ENCODE assay signal across 16 cellular contexts in genomic region chr6:150567823-150568383, GRCh38. TPM values are rescaled to one million over a fixed set of nuclear protein-coding genes. Genes with fewer than 3 reads are reported as not detected.
DNase-seq lines count a peak whose midpoint lies in the region.
"Had no signal": no experiment of that assay in that cellular context is flagged by ENCODE, and none has a peak within 500 bp of the region (broad histone marks: within the 10 kb centered on the region; RNA-seq: fewer than 3 reads in every experiment).

No MANE protein-coding gene starts in this region.

- H2BK12ac ChIP-seq in neuronal stem cell (ENCODE audit: low read length), result no peak overlapping the region

- H3K79me1 ChIP-seq in neuronal stem cell (ENCODE audit: low read depth, low read length), result no peaks in the 10 kb centered on the region

- no peak overlapping the region for H3K14ac ChIP-seq in neuronal stem cell (ENCODE audit: low read length)

- H3K79me2 ChIP-seq in GM23248 (ENCODE audit: insufficient read depth), result no peaks in the 10 kb centered on the region

- no peaks in the 10 kb centered on the region for H3K9me3 ChIP-seq in GM23248 (ENCODE audit: low read depth)
- H3K9me3 ChIP-seq in neuronal stem cell (replicated peaks in 1 of 2; ENCODE audit: control insufficient read depth in 2 of 2, insufficient read depth in 1 of 2, low read depth in 1 of 2, low read length in 2 of 2), result no peaks in the 10 kb centered on the region
- H3K9me3 ChIP-seq: SK-N-SH, spleen had no signal

- H3K4me1 ChIP-seq in GM23248 (ENCODE audit: insufficient read depth), result no peaks in the 10 kb centered on the region
- H3K4me1 ChIP-seq in neuronal stem cell (ENCODE audit: control insufficient read depth in 2 of 2, insufficient read depth in 1 of 2, low read depth in 1 of 2, low read length in 2 of 2), result peaks cover 3 to 4% of the 10 kb centered on the region in 2 donors

- no peak overlapping the region for H3K4ac ChIP-seq in neuronal stem cell (ENCODE audit: low read length)

- no peaks in the 10 kb centered on the region for H4K20me1 ChIP-seq in GM23248 (ENCODE audit: insufficient read depth)

- no peak overlapping the region for H2BK120ac ChIP-seq in neuronal stem cell (ENCODE audit: low read depth, low read length)

- H3K9ac ChIP-seq in GM23248 (no peak overlapping the region), neuronal stem cell (ENCODE audit: low read depth, low read length, poor library complexity) (no peak overlapping the region)
- H3K9ac ChIP-seq: SK-N-SH had no signal

- H3K4me3 ChIP-seq in GM23248 (no peak overlapping the region), neuronal stem cell (ENCODE audit: low read length in 2 of 2) (no peak overlapping the region)
- H3K4me3 ChIP-seq: spleen had no signal

- H3K18ac ChIP-seq in neuronal stem cell (ENCODE audit: low read length), result no peak overlapping the region

- peaks cover 32% of the 10 kb centered on the region for H3K27me3 ChIP-seq in GM23248 (replicated peaks; ENCODE audit: insufficient read depth)
- H3K27me3 ChIP-seq in neuronal stem cell (ENCODE audit: control insufficient read depth in 3 of 3, insufficient read depth in 3 of 3, low read depth in 1 of 3, low read length in 3 of 3), result peaks cover 0 to 7% (median 0%) of the 10 kb centered on the region in 3 experiments
- H3K27me3 ChIP-seq: brain microvascular endothelial cell had no signal

- H3K23ac ChIP-seq in neuronal stem cell (ENCODE audit: low read depth, low read length, poor library complexity), result no peak overlapping the region

- H2AK5ac ChIP-seq in neuronal stem cell (ENCODE audit: low read depth, low read length), result no peak overlapping the region

- H2BK5ac ChIP-seq in neuronal stem cell (ENCODE audit: low read length), result no peak overlapping the region

- H3K27ac ChIP-seq in GM23248 (no peak overlapping the region), neuronal stem cell (replicated peaks; ENCODE audit: low read length) (no peak overlapping the region)
- H3K27ac ChIP-seq: brain microvascular endothelial cell, VCaP had no signal

- no peak overlapping the region for H2BK15ac ChIP-seq in neuronal stem cell (ENCODE audit: low read length)

- no peaks in the 10 kb centered on the region for H3F3A ChIP-seq in GM23248 (ENCODE audit: insufficient read depth)

- no peak overlapping the region for H2AFZ ChIP-seq in GM23248
- H2AFZ ChIP-seq in neuronal stem cell (ENCODE audit: low read length), result no peak overlapping the region

- 39 to 41% methylated on average over 3 of the region's 3 CpGs for WGBS in GM23248 (ENCODE audit: low coverage in 1 of 2, low lambda C conversion rate in 2 of 2, missing lambda C conversion rate in 2 of 2), 2 experiments
- no CpG with 5 or more reads among the region's 3 CpGs for WGBS in neuronal stem cell (ENCODE audit: extremely low coverage in 2 of 2, insufficient read length in 2 of 2, insufficient replicate concordance in 1 of 2), 2 donors

- H3K36me3 ChIP-seq in GM23248 (ENCODE audit: low read depth) (no peaks in the 10 kb centered on the region), neuronal stem cell (replicated peaks in 1 of 2; ENCODE audit: control insufficient read depth in 2 of 2, insufficient read depth in 2 of 2, low read length in 2 of 2) (no peaks in the 10 kb centered on the region)
- H3K36me3 ChIP-seq: brain microvascular endothelial cell, spleen had no signal

- in situ Hi-C loops in GM23248 (cut with MboI), result no loop called here

- no peaks in the 10 kb centered on the region for H3K9me2 ChIP-seq in GM23248 (ENCODE audit: insufficient read depth)
- H3K9me2 ChIP-seq: SK-N-SH had no signal

- H3K4me2 ChIP-seq in GM23248 (ENCODE audit: unreplicated experiment), result no peak overlapping the region
- H3K4me2 ChIP-seq in neuronal stem cell (ENCODE audit: insufficient read depth, low read length, poor library complexity, severe bottlenecking), result no peak overlapping the region
- H3K4me2 ChIP-seq: SK-N-SH had no signal

- peak; percentile 32 for DNase-seq in GM23248
- DNase-seq in NCI-H2107 (lab: John Stamatoyannopoulos, UW), result peak; percentile 46
- peak; percentile 17 for DNase-seq in dermis blood vessel endothelial cell
- peak; percentile 20 for DNase-seq in occipital lobe (lab: John Stamatoyannopoulos, UW)
- DNase-seq in neuronal stem cell (ENCODE audit: low spot score), result no peak
- no peak for DNase-seq in stimulated activated CD4-positive, alpha-beta T cell treated with anti-CD3 and anti-CD28 coated beads, Interleukin-15, amount 100 ng/mL, for 24 hours
- no peak for DNase-seq in GM19238 (ENCODE audit: insufficient read length, low spot score)
- DNase-seq: activated CD8-positive, alpha-beta memory T cell treated with anti-CD3 and anti-CD28 coated beads, Interleukin-2, amount 10 ng/mL, durations not matched to agents 7 days and 5 days; activated naive CD4-positive, alpha-beta T cell treated with Interleukin-2 at 50 U/mL for 16 hours; brain microvascular endothelial cell; HCEC 1CT; natural killer cell; NK-92 treated with Interleukin-12 subunit alpha and Interleukin-12 subunit beta, amount 100 ng/mL, for 24 hours; SK-N-SH; spleen had no signal

- no peak overlapping the region for H4K91ac ChIP-seq in neuronal stem cell (ENCODE audit: low read depth, low read length, poor library complexity)

- H4K8ac ChIP-seq in neuronal stem cell (ENCODE audit: low read depth, low read length), result no peak overlapping the region

RNA-seq across cellular contexts. Expression of gene PLEKHG1, which starts 31.8 kb away (rescaled TPM):
- total RNA-seq in GM23248 (2014; rRNA removed; shearing (Covaris generic)), result 0.11 and 3.7 TPM in 2 replicates
- polyA plus RNA-seq in GM23248 (2016; fragmentation: Nextera tagmentation; extraction: Ambion mirVana), result 0.20 and 0.51 TPM in 2 replicates
- total RNA-seq in dermis blood vessel endothelial cell (42.3 and 74.5 TPM in 2 replicates), occipital lobe (7.3 TPM)
- polyA plus RNA-seq in neuronal stem cell (2013, experiment 1 of 2), result 10.8 TPM
- polyA plus RNA-seq in neuronal stem cell (2013, experiment 2 of 2), result 11.9 TPM

Comparison
In these comparisons a context has a peak if more than half of its experiments do, and no peak if none do; other contexts are left out.
1. DNase-seq: peak in GM23248 (single experiment), NCI-H2107 (single experiment), dermis blood vessel endothelial cell (single experiment) and occipital lobe (single experiment); none in neuronal stem cell (single experiment), stimulated activated CD4-positive, alpha-beta T cell treated with anti-CD3 and anti-CD28 coated beads, Interleukin-15, amount 100 ng/mL, for 24 hours (single experiment) and GM19238 (single experiment).